In genomic region chr10:48253970-48254657, GRCh38 we compare ENCODE assay signal across 14 cellular contexts. TPM values are rescaled to one million over a fixed set of nuclear protein-coding genes. Genes with fewer than 3 reads are reported as not detected.
DNase-seq lines count a peak whose midpoint lies in the region; ATAC-seq, FAIRE-seq and TF ChIP-seq lines count a peak whose summit lies in the region.
"Had no signal": no experiment of that assay in that cellular context is flagged by ENCODE, and none has a peak within 500 bp of the region (broad histone marks: within the 10 kb centered on the region; RNA-seq: fewer than 3 reads in every experiment).

No MANE protein-coding gene starts in this region.

- no peaks in the 10 kb centered on the region for H3K9me3 Mint-ChIP-seq in mesothelial cell of epicardium
- H3K9me3 Mint-ChIP-seq in stimulated activated effector memory CD8-positive, alpha-beta T cell treated with anti-CD3 and anti-CD28 coated beads, Interleukin-12 subunit alpha, Interleukin-12 subunit beta, amount 100 ng/mL, for 72 hours, result no peaks in the 10 kb centered on the region
- H3K9me3 Mint-ChIP-seq: activated naive CD8-positive, alpha-beta T cell treated with anti-CD3 and anti-CD28 coated beads, Interleukin-2, amount 10 ng/mL, durations not matched to agents 7 days and 5 days; stimulated activated naive CD8-positive, alpha-beta T cell treated with anti-CD3 and anti-CD28 coated beads, Interleukin-15, Interleukin-2, amounts not matched to agents 100 ng/mL and 50 ng/mL, for 24 hours had no signal

- DNase-seq in AG20443 (ENCODE audit: low spot score) (peak; percentile 57), HTR-8/SVneo (ENCODE audit: insufficient read length, low spot score) (peak; percentile 54), dermis blood vessel endothelial cell (peak; percentile 84), kidney tubule cell (ENCODE audit: low spot score) (peak; percentile 98), HAP-1 (ENCODE audit: low spot score in 2 of 2) (no peak), mesothelial cell of epicardium (ENCODE audit: low spot score in 2 of 2, unreplicated experiment in 2 of 2) (no peak), NCI-H1930 (lab: John Stamatoyannopoulos, UW) (no peak)
- no peak for DNase-seq in stimulated activated effector memory CD8-positive, alpha-beta T cell treated with anti-CD3 and anti-CD28 coated beads, Interleukin-12 subunit alpha, Interleukin-12 subunit beta, amount 100 ng/mL, for 72 hours (ENCODE audit: low spot score in 2 of 2)
- DNase-seq: activated CD4-positive, alpha-beta T cell treated with anti-CD3 and anti-CD28 coated beads, Interleukin-2, amount 50 U/mL, for 48 hours; activated naive CD8-positive, alpha-beta T cell treated with anti-CD3 and anti-CD28 coated beads, Interleukin-2, amount 10 ng/mL, durations not matched to agents 7 days and 5 days; BE2C; NCI-H524; stimulated activated CD4-positive, alpha-beta T cell treated with anti-CD3 and anti-CD28 coated beads, Interleukin-2, amount 100 ng/mL, for 24 hours had no signal

- no peak overlapping the region for H3K4me3 Mint-ChIP-seq in mesothelial cell of epicardium
- no peak overlapping the region for H3K4me3 Mint-ChIP-seq in stimulated activated effector memory CD8-positive, alpha-beta T cell treated with anti-CD3 and anti-CD28 coated beads, Interleukin-12 subunit alpha, Interleukin-12 subunit beta, amount 100 ng/mL, for 72 hours
- H3K4me3 Mint-ChIP-seq: activated naive CD8-positive, alpha-beta T cell treated with anti-CD3 and anti-CD28 coated beads, Interleukin-2, amount 10 ng/mL, durations not matched to agents 7 days and 5 days; stimulated activated naive CD8-positive, alpha-beta T cell treated with anti-CD3 and anti-CD28 coated beads, Interleukin-15, Interleukin-2, amounts not matched to agents 100 ng/mL and 50 ng/mL, for 24 hours had no signal

- H3K27me3 ChIP-seq in HAP-1 (ENCODE audit: low read depth), result no peaks in the 10 kb centered on the region
- H3K27me3 ChIP-seq: BE2C had no signal

- H3K4me1 Mint-ChIP-seq in mesothelial cell of epicardium, result peaks cover 26% of the 10 kb centered on the region
- no peaks in the 10 kb centered on the region for H3K4me1 Mint-ChIP-seq in stimulated activated effector memory CD8-positive, alpha-beta T cell treated with anti-CD3 and anti-CD28 coated beads, Interleukin-12 subunit alpha, Interleukin-12 subunit beta, amount 100 ng/mL, for 72 hours
- H3K4me1 Mint-ChIP-seq: activated naive CD8-positive, alpha-beta T cell treated with anti-CD3 and anti-CD28 coated beads, Interleukin-2, amount 10 ng/mL, durations not matched to agents 7 days and 5 days had no signal

- TF ChIP-seq CTCF in mesothelial cell of epicardium (IDR thresholded peaks at IDR 0.05; ENCODE audit: unreplicated experiment), result no peak

- FAIRE-seq in HTR-8/SVneo (lab: Jason Lieb, UNC), result no peak

- H3K9me3 ChIP-seq in HAP-1, result no peaks in the 10 kb centered on the region
- H3K9me3 ChIP-seq: BE2C had no signal

- no peaks in the 10 kb centered on the region for H3K4me1 ChIP-seq in HAP-1
- H3K4me1 ChIP-seq: BE2C had no signal

- H3K4me3 ChIP-seq in HAP-1, result no peak overlapping the region

- H3K36me3 ChIP-seq in HAP-1 (replicated peaks), result no peaks in the 10 kb centered on the region
- H3K36me3 ChIP-seq: BE2C had no signal

- no peak for ATAC-seq in stimulated activated effector memory CD8-positive, alpha-beta T cell treated with anti-CD3 and anti-CD28 coated beads, Interleukin-12 subunit alpha, Interleukin-12 subunit beta, amount 100 ng/mL, for 72 hours

- in situ Hi-C loops in HAP-1 (cut with MboI; ENCODE audit: low sequenced_read_pairs), result no loop called here

- no peak overlapping the region for H3K27ac Mint-ChIP-seq in mesothelial cell of epicardium
- no peak overlapping the region for H3K27ac Mint-ChIP-seq in stimulated activated effector memory CD8-positive, alpha-beta T cell treated with anti-CD3 and anti-CD28 coated beads, Interleukin-12 subunit alpha, Interleukin-12 subunit beta, amount 100 ng/mL, for 72 hours
- H3K27ac Mint-ChIP-seq: activated naive CD8-positive, alpha-beta T cell treated with anti-CD3 and anti-CD28 coated beads, Interleukin-2, amount 10 ng/mL, durations not matched to agents 7 days and 5 days; stimulated activated naive CD8-positive, alpha-beta T cell treated with anti-CD3 and anti-CD28 coated beads, Interleukin-15, Interleukin-2, amounts not matched to agents 100 ng/mL and 50 ng/mL, for 24 hours had no signal

- H3K27me3 Mint-ChIP-seq in mesothelial cell of epicardium (ENCODE audit: low read depth), result no peaks in the 10 kb centered on the region

- H3K36me3 Mint-ChIP-seq in mesothelial cell of epicardium, result no peaks in the 10 kb centered on the region
- no peaks in the 10 kb centered on the region for H3K36me3 Mint-ChIP-seq in stimulated activated effector memory CD8-positive, alpha-beta T cell treated with anti-CD3 and anti-CD28 coated beads, Interleukin-12 subunit alpha, Interleukin-12 subunit beta, amount 100 ng/mL, for 72 hours
- H3K36me3 Mint-ChIP-seq: activated naive CD8-positive, alpha-beta T cell treated with anti-CD3 and anti-CD28 coated beads, Interleukin-2, amount 10 ng/mL, durations not matched to agents 7 days and 5 days had no signal

RNA-seq across cellular contexts. Expression of gene FRMPD2, which starts 20.4 kb away (rescaled TPM):
- total RNA-seq in dermis blood vessel endothelial cell (under 0.01 and 0.28 TPM in 2 replicates), mesothelial cell of epicardium (0.18 to 0.43 TPM (median 0.22 TPM) in 3 replicates)
- total RNA-seq: activated naive CD8-positive, alpha-beta T cell treated with anti-CD3 and anti-CD28 coated beads, Interleukin-2, amount 10 ng/mL, durations not matched to agents 7 days and 5 days had no signal

RNA-seq across cellular contexts. Expression of gene MAPK8, which starts 52.4 kb away (rescaled TPM):
- total RNA-seq in dermis blood vessel endothelial cell, result 81.3 and 104 TPM in 2 replicates
- total RNA-seq in mesothelial cell of epicardium, result 62.4 to 66.4 TPM (median 65.0 TPM) in 3 replicates

Comparison
In these comparisons a context has a peak if more than half of its experiments do, and no peak if none do; other contexts are left out.
1. DNase-seq: peak in AG20443 (single experiment), HTR-8/SVneo (single experiment), dermis blood vessel endothelial cell (single experiment) and kidney tubule cell (single experiment); none in HAP-1 (0 of 2), mesothelial cell of epicardium (0 of 2), NCI-H1930 (0 of 2) and stimulated activated effector memory CD8-positive, alpha-beta T cell treated with anti-CD3 and anti-CD28 coated beads, Interleukin-12 subunit alpha, Interleukin-12 subunit beta, amount 100 ng/mL, for 72 hours (0 of 2).